In genomic region chr15:74626752-74627692, GRCh38 we compare ENCODE assay signal across 12 cellular contexts. TPM values are rescaled to one million over a fixed set of nuclear protein-coding genes. Genes with fewer than 3 reads are reported as not detected.
DNase-seq lines count a peak whose midpoint lies in the region; ATAC-seq and TF ChIP-seq lines count a peak whose summit lies in the region.
"Had no signal": no experiment of that assay in that cellular context is flagged by ENCODE, and none has a peak within 500 bp of the region (broad histone marks: within the 10 kb centered on the region; RNA-seq: fewer than 3 reads in every experiment).

No MANE protein-coding gene starts in this region.

- H3K27me3 Mint-ChIP-seq in T-helper 1 cell treated with Interleukin-12 subunit alpha and Interleukin-12 subunit beta and Interleukin-4 antibody, amounts not matched to agents 30 μg/mL and 1 μg/mL, for 36 hours (ENCODE audit: low read depth) = no peaks in the 10 kb centered on the region
- H3K27me3 Mint-ChIP-seq in naive thymus-derived CD8-positive, alpha-beta T cell = no peaks in the 10 kb centered on the region
- H3K27me3 Mint-ChIP-seq: brain had no signal

- no peak overlapping the region for H4K5ac ChIP-seq in mesendoderm (ENCODE audit: low read length)

- peak overlapping the region; percentile 92 for H3K27ac ChIP-seq in OCI-LY3 (ENCODE audit: low read length)
- H3K27ac ChIP-seq in mesendoderm (ENCODE audit: low read depth, low read length) = no peak overlapping the region
- H3K27ac ChIP-seq: A549, left lung, right atrium auricular region had no signal

- H3K27me3 ChIP-seq in OCI-LY3 (ENCODE audit: low read depth, low read length) = no peaks in the 10 kb centered on the region
- no peaks in the 10 kb centered on the region for H3K27me3 ChIP-seq in mesendoderm (ENCODE audit: insufficient read depth, low read length, poor library complexity)
- H3K27me3 ChIP-seq: left lung, right atrium auricular region had no signal

- no peak for DNase-seq in T-helper 1 cell
- DNase-seq in naive thymus-derived CD8-positive, alpha-beta T cell = peak in 4 of 10 donors; percentile 27 to 65 (median 51)
- DNase-seq in mesendoderm = no peak
- no peak for DNase-seq in NCI-H1417 (lab: John Stamatoyannopoulos, UW)
- DNase-seq: left lung had no signal

- H3K4me2 ChIP-seq in OCI-LY3 (ENCODE audit: low read length) (peak overlapping the region; percentile 56), mesendoderm (ENCODE audit: low read length) (no peak overlapping the region)
- H3K4me2 ChIP-seq: A549 had no signal

- no peak overlapping the region for H3K4ac ChIP-seq in mesendoderm (ENCODE audit: low read depth, low read length)

- H3K79me2 ChIP-seq in OCI-LY3 (ENCODE audit: low read length) (peaks cover 35% of the 10 kb centered on the region), mesendoderm (ENCODE audit: control insufficient read depth, insufficient read depth, low read length) (peaks cover 2% of the 10 kb centered on the region)

- H3K36me3 Mint-ChIP-seq in T-helper 1 cell treated with Interleukin-12 subunit alpha and Interleukin-12 subunit beta and Interleukin-4 antibody, amounts not matched to agents 30 μg/mL and 1 μg/mL, for 36 hours (ENCODE audit: low read depth) = peaks cover 59% of the 10 kb centered on the region
- H3K36me3 Mint-ChIP-seq in naive thymus-derived CD8-positive, alpha-beta T cell = peaks cover 0 to 80% (median 22%) of the 10 kb centered on the region in 3 donors

- POLR2A ChIA-PET in naive thymus-derived CD8-positive, alpha-beta T cell (lab: Charles Lee) = interaction anchor here (0.6 to 10.8 kb wide), 12 partner anchors 8 to 311 kb away, joined by 3 to 193 read pairs (median 5); partner anchors contain the start of genes ARID3B, CLK3, COX5A and CSK

- peak overlapping the region; percentile 56 for H3K9ac ChIP-seq in OCI-LY3 (ENCODE audit: low read length)
- H3K9ac ChIP-seq in mesendoderm (ENCODE audit: low read length) = no peak overlapping the region

- H3K4me3 ChIP-seq in OCI-LY3 (ENCODE audit: low read length) = peak overlapping the region; percentile 40
- no peak overlapping the region for H3K4me3 ChIP-seq in mesendoderm (ENCODE audit: low read length)
- H3K4me3 ChIP-seq: A549, left lung, right atrium auricular region had no signal

- TF ChIP-seq CTCF in OCI-LY3 (IDR thresholded peaks at IDR 0.05; ENCODE audit: low read depth, low read length) = no peak

- WGBS in mesendoderm (ENCODE audit: extremely low coverage, insufficient coverage, low lambda C conversion rate) = no CpG with 5 or more reads among the region's 10 CpGs

- no peak overlapping the region for H4K8ac ChIP-seq in mesendoderm (ENCODE audit: low read depth, low read length)

- ATAC-seq in GM21786 (IDR thresholded peaks at IDR 0.05; ENCODE audit: unreplicated experiment) = peak; percentile 68
- ATAC-seq in naive thymus-derived CD8-positive, alpha-beta T cell = peak; percentile 79 to 85
- ATAC-seq in HG02938 (IDR thresholded peaks at IDR 0.05; ENCODE audit: unreplicated experiment) = no peak
- ATAC-seq: A549, left lung had no signal

- H3K56ac ChIP-seq in mesendoderm (ENCODE audit: low read length) = no peak overlapping the region

- H3K4me3 Mint-ChIP-seq in T-helper 1 cell treated with Interleukin-12 subunit alpha and Interleukin-12 subunit beta and Interleukin-4 antibody, amounts not matched to agents 30 μg/mL and 1 μg/mL, for 36 hours = no peak overlapping the region
- peak overlapping the region; percentile 47 to 80 (median 68) for H3K4me3 Mint-ChIP-seq in naive thymus-derived CD8-positive, alpha-beta T cell
- H3K4me3 Mint-ChIP-seq: brain had no signal

- no peak overlapping the region for H2BK120ac ChIP-seq in mesendoderm (ENCODE audit: low read depth, low read length)

- H3K9me3 Mint-ChIP-seq in T-helper 1 cell treated with Interleukin-12 subunit alpha and Interleukin-12 subunit beta and Interleukin-4 antibody, amounts not matched to agents 30 μg/mL and 1 μg/mL, for 36 hours = no peaks in the 10 kb centered on the region
- no peaks in the 10 kb centered on the region for H3K9me3 Mint-ChIP-seq in naive thymus-derived CD8-positive, alpha-beta T cell
- H3K9me3 Mint-ChIP-seq: brain had no signal

- H3K36me3 ChIP-seq in OCI-LY3 (replicated peaks; ENCODE audit: low read depth, low read length) = peaks cover 82% of the 10 kb centered on the region
- peaks cover 15% of the 10 kb centered on the region for H3K36me3 ChIP-seq in mesendoderm (ENCODE audit: control insufficient read depth, insufficient read depth, low read length)

- no peak overlapping the region for H3K23ac ChIP-seq in mesendoderm (ENCODE audit: low read length)

- H3K18ac ChIP-seq in mesendoderm (ENCODE audit: low read length) = no peak overlapping the region

- peaks cover 24% of the 10 kb centered on the region for H4K20me1 ChIP-seq in OCI-LY3 (ENCODE audit: insufficient read depth, low read length)

- no peak overlapping the region for H2AK5ac ChIP-seq in mesendoderm (ENCODE audit: low read length)

- peaks cover 5% of the 10 kb centered on the region for H3K79me1 ChIP-seq in mesendoderm (ENCODE audit: low read length)

- H2AFZ ChIP-seq in OCI-LY3 (ENCODE audit: low read depth, low read length) = no peak overlapping the region

- no peak overlapping the region for H2BK5ac ChIP-seq in mesendoderm (ENCODE audit: low read length)

- no peak overlapping the region for H2BK15ac ChIP-seq in mesendoderm (replicated peaks; ENCODE audit: low read depth)

- H3K4me1 Mint-ChIP-seq in T-helper 1 cell treated with Interleukin-12 subunit alpha and Interleukin-12 subunit beta and Interleukin-4 antibody, amounts not matched to agents 30 μg/mL and 1 μg/mL, for 36 hours (ENCODE audit: low read depth) = peaks cover 7% of the 10 kb centered on the region
- peaks cover 26 to 64% (median 52%) of the 10 kb centered on the region in 4 donors for H3K4me1 Mint-ChIP-seq in naive thymus-derived CD8-positive, alpha-beta T cell
- H3K4me1 Mint-ChIP-seq: brain had no signal

- H3K4me1 ChIP-seq in OCI-LY3 (ENCODE audit: low read length) (peaks cover 56% of the 10 kb centered on the region), mesendoderm (ENCODE audit: control insufficient read depth, low read depth, low read length) (no peaks in the 10 kb centered on the region)
- H3K4me1 ChIP-seq: A549, right atrium auricular region had no signal

- H3K9me3 ChIP-seq in OCI-LY3 (ENCODE audit: insufficient read depth, low read length) = no peaks in the 10 kb centered on the region
- H3K9me3 ChIP-seq: A549, left lung, right atrium auricular region had no signal

- H3K27ac Mint-ChIP-seq in T-helper 1 cell treated with Interleukin-12 subunit alpha and Interleukin-12 subunit beta and Interleukin-4 antibody, amounts not matched to agents 30 μg/mL and 1 μg/mL, for 36 hours = peak overlapping the region; percentile 41
- peak overlapping the region; percentile 88 to 96 (median 94) for H3K27ac Mint-ChIP-seq in naive thymus-derived CD8-positive, alpha-beta T cell

RNA-seq across cellular contexts. Expression of gene CLK3, which starts 11.4 kb away (rescaled TPM):
- total RNA-seq in naive thymus-derived CD8-positive, alpha-beta T cell = 100 to 1,000 TPM; 223 to 227 TPM
- 10 to 100 TPM; 49.0 to 92.8 (median 55.1) TPM for polyA plus RNA-seq in naive thymus-derived CD8-positive, alpha-beta T cell
- polyA plus RNA-seq in mesendoderm (2013, experiment 1 of 2) = 35.9 TPM
- 38.3 TPM for polyA plus RNA-seq in mesendoderm (2013, experiment 2 of 2)
